17 cellular contexts compared by ENCODE assay signal in genomic region chr4:122855491-122855890, GRCh38. TPM values are rescaled to one million over a fixed set of nuclear protein-coding genes. Genes with fewer than 3 reads are reported as not detected.
A peak's percentile ranks its signal among the peaks of the same experiment; 100 is the strongest.
DNase-seq lines count a peak whose midpoint lies in the region; ATAC-seq and TF ChIP-seq lines count a peak whose summit lies in the region.
"Had no signal": no experiment of that assay in that cellular context is flagged by ENCODE, and none has a peak within 500 bp of the region (broad histone marks: within the 10 kb centered on the region; RNA-seq: fewer than 3 reads in every experiment).

No MANE protein-coding gene starts in this region.

- TF ChIP-seq CTCF in GM23338 (conservative IDR thresholded peaks at IDR 0.05; ENCODE audit: low read depth in 2 of 2): no peak
- TF ChIP-seq CTCF in gastroesophageal sphincter (IDR thresholded peaks at IDR 0.05): no peak
- TF ChIP-seq CTCF in GM13976 (IDR thresholded peaks at IDR 0.05; ENCODE audit: borderline replicate concordance, control extremely low read depth, extremely low read depth, insufficient read depth, missing control alignments): no peak

- H3K27me3 ChIP-seq in GM23338 (ENCODE audit: insufficient read depth) (no peaks in the 10 kb centered on the region), gastroesophageal sphincter (no peaks in the 10 kb centered on the region), subcutaneous abdominal adipose tissue (ENCODE audit: control insufficient read depth in 5 of 5, insufficient read depth in 4 of 5, low read length in 5 of 5) (no peaks in the 10 kb centered on the region)

- H3K4me3 ChIP-seq in GM23338 (0 out of 2 replicates have a peak overlapping the region, but pooled peaks have one; percentile 20), gastroesophageal sphincter (peak overlapping the region; percentile 33), subcutaneous abdominal adipose tissue (ENCODE audit: low read depth in 1 of 5, low read length in 5 of 5) (peak overlapping the region in 1 of 5 donors; percentile 12)

- peak overlapping the region in 2 of 5 donors; percentile 52 to 57 for H3K9ac ChIP-seq in subcutaneous abdominal adipose tissue (ENCODE audit: low read length in 5 of 5)

- no peaks in the 10 kb centered on the region for H3F3A ChIP-seq in GM23338 (replicated peaks; ENCODE audit: low read depth)

- no peaks in the 10 kb centered on the region for H3K9me3 ChIP-seq in gastroesophageal sphincter
- no peaks in the 10 kb centered on the region for H3K9me3 ChIP-seq in subcutaneous abdominal adipose tissue (ENCODE audit: control insufficient read depth in 5 of 5, low read length in 5 of 5)

- TF ChIP-seq EP300 in gastroesophageal sphincter (IDR thresholded peaks at IDR 0.05): no peak

- no peaks in the 10 kb centered on the region for H3K9me3 Mint-ChIP-seq in GM23338
- H3K9me3 Mint-ChIP-seq: activated naive CD8-positive, alpha-beta T cell treated with anti-CD3 and anti-CD28 coated beads, Interleukin-2, amount 10 ng/mL, durations not matched to agents 7 days and 5 days; activated T-cell treated with anti-CD3 and anti-CD28 coated beads, Interleukin-2, amount 50 U/mL, for 4 hours; stimulated activated naive B cell treated with anti-CD40 and anti-IgM and Interleukin-4, amounts not matched to agents 10 μg/mL and 1 μg/mL and 100 μg/mL, for 72 hours had no signal

- no peaks in the 10 kb centered on the region for H3K36me3 ChIP-seq in GM23338 (ENCODE audit: insufficient read depth)
- no peaks in the 10 kb centered on the region for H3K36me3 ChIP-seq in gastroesophageal sphincter
- H3K36me3 ChIP-seq in subcutaneous abdominal adipose tissue (ENCODE audit: control insufficient read depth in 5 of 5, insufficient read depth in 5 of 5, low read length in 5 of 5): no peaks in the 10 kb centered on the region

- peak overlapping the region; percentile 66 for H3K4me2 ChIP-seq in GM23338

- H3K27ac ChIP-seq in GM23338 (ENCODE audit: low read depth) (peak overlapping the region; percentile 83), angular gyrus (ENCODE audit: low read depth, low read length) (peak overlapping the region; percentile 44), gastroesophageal sphincter (peak overlapping the region; percentile 77 to 83 (median 79)), subcutaneous abdominal adipose tissue (ENCODE audit: low read depth, low read length) (peak overlapping the region; percentile 83)

- peaks cover 90% of the 10 kb centered on the region for H3K4me1 ChIP-seq in GM23338 (ENCODE audit: insufficient read depth)
- H3K4me1 ChIP-seq in gastroesophageal sphincter: peaks cover 0 to 61% (median 16%) of the 10 kb centered on the region in 3 donors
- peaks cover 3 to 56% (median 29%) of the 10 kb centered on the region in 5 donors for H3K4me1 ChIP-seq in subcutaneous abdominal adipose tissue (ENCODE audit: control insufficient read depth in 5 of 5, insufficient read depth in 5 of 5, low read length in 5 of 5)

- peaks cover 11% of the 10 kb centered on the region for H3K36me3 Mint-ChIP-seq in GM23338 (ENCODE audit: low read depth)
- H3K36me3 Mint-ChIP-seq: activated naive CD8-positive, alpha-beta T cell treated with anti-CD3 and anti-CD28 coated beads, Interleukin-2, amount 10 ng/mL, durations not matched to agents 7 days and 5 days; stimulated activated naive B cell treated with anti-CD40 and anti-IgM and Interleukin-4, amounts not matched to agents 10 μg/mL and 1 μg/mL and 100 μg/mL, for 72 hours had no signal

- no peak for DNase-seq in GM23338 (ENCODE audit: low spot score)
- no peak for DNase-seq in H4 (ENCODE audit: low spot score)
- no peak for DNase-seq in GM13976 (ENCODE audit: low spot score)
- no peak for DNase-seq in NCI-H1930 (lab: John Stamatoyannopoulos, UW)
- DNase-seq: activated naive CD8-positive, alpha-beta T cell treated with anti-CD3 and anti-CD28 coated beads, Interleukin-2, amount 10 ng/mL, durations not matched to agents 7 days and 5 days; activated T-cell treated with anti-CD3 and anti-CD28 coated beads, Interleukin-2, amount 50 U/mL, for 4 hours; cortex of kidney; DMS153; left ventricle myocardium superior; NCI-H187; stimulated activated naive B cell treated with anti-CD40 and anti-IgM and Interleukin-4, amounts not matched to agents 10 μg/mL and 1 μg/mL and 100 μg/mL, for 72 hours; T-helper 9 cell had no signal

- no peak overlapping the region for H3K4me3 Mint-ChIP-seq in GM23338
- H3K4me3 Mint-ChIP-seq: activated naive CD8-positive, alpha-beta T cell treated with anti-CD3 and anti-CD28 coated beads, Interleukin-2, amount 10 ng/mL, durations not matched to agents 7 days and 5 days; activated T-cell treated with anti-CD3 and anti-CD28 coated beads, Interleukin-2, amount 50 U/mL, for 4 hours; stimulated activated naive B cell treated with anti-CD40 and anti-IgM and Interleukin-4, amounts not matched to agents 10 μg/mL and 1 μg/mL and 100 μg/mL, for 72 hours had no signal

- 0 to 22% methylated on average over 1 of the region's 1 CpG for WGBS in gastroesophageal sphincter (ENCODE audit: low coverage in 1 of 2), 2 donors

- H3K4me1 Mint-ChIP-seq in GM23338: peaks cover 81% of the 10 kb centered on the region
- H3K4me1 Mint-ChIP-seq: activated naive CD8-positive, alpha-beta T cell treated with anti-CD3 and anti-CD28 coated beads, Interleukin-2, amount 10 ng/mL, durations not matched to agents 7 days and 5 days; stimulated activated naive B cell treated with anti-CD40 and anti-IgM and Interleukin-4, amounts not matched to agents 10 μg/mL and 1 μg/mL and 100 μg/mL, for 72 hours had no signal

- no peak for ATAC-seq in GM23338
- ATAC-seq in gastroesophageal sphincter: no peak
- ATAC-seq in GM21786 (IDR thresholded peaks at IDR 0.05; ENCODE audit: unreplicated experiment): no peak
- ATAC-seq: activated T-cell treated with anti-CD3 and anti-CD28 coated beads, Interleukin-2, amount 50 U/mL, for 4 hours; HCT116; stimulated activated naive B cell treated with anti-CD40 and anti-IgM and Interleukin-4, amounts not matched to agents 10 μg/mL and 1 μg/mL and 100 μg/mL, for 72 hours had no signal

- in situ Hi-C loops in GM13976 (cut with MboI; ENCODE audit: low sequenced_read_pairs, unreplicated experiment): no loop called here

- no peak overlapping the region for H2AFZ ChIP-seq in GM23338

- no peak for TF ChIP-seq POLR2A in gastroesophageal sphincter (IDR thresholded peaks at IDR 0.05)

- peaks cover 64% of the 10 kb centered on the region for H4K20me1 ChIP-seq in GM23338 (replicated peaks; ENCODE audit: insufficient read depth)

- peaks cover 4% of the 10 kb centered on the region for H3K27me3 Mint-ChIP-seq in GM23338 (ENCODE audit: insufficient read depth, low read depth, poor library complexity)

- H3K9me2 ChIP-seq in GM23338 (ENCODE audit: insufficient read depth): no peaks in the 10 kb centered on the region

- H3K79me2 ChIP-seq in GM23338 (replicated peaks; ENCODE audit: insufficient read depth): peaks cover 100% of the 10 kb centered on the region

- no peak overlapping the region for H3K27ac Mint-ChIP-seq in GM23338
- H3K27ac Mint-ChIP-seq: activated naive CD8-positive, alpha-beta T cell treated with anti-CD3 and anti-CD28 coated beads, Interleukin-2, amount 10 ng/mL, durations not matched to agents 7 days and 5 days; stimulated activated naive B cell treated with anti-CD40 and anti-IgM and Interleukin-4, amounts not matched to agents 10 μg/mL and 1 μg/mL and 100 μg/mL, for 72 hours had no signal

TF ChIP-seq in GM23338, 12 proteins besides CTCF, POLR2A, EP300 and RAD21 (continues in another document):
- no peak for TF ChIP-seq ZNF114 (CRISPR knock-in tag; IDR thresholded peaks at IDR 0.05)
- no peak for TF ChIP-seq ZNF331 (CRISPR knock-in tag; IDR thresholded peaks at IDR 0.05; ENCODE audit: low read depth)
- TF ChIP-seq JUNB (IDR thresholded peaks at IDR 0.05; ENCODE audit: unreplicated experiment): no peak
- TF ChIP-seq NANOG (IDR thresholded peaks at IDR 0.05; ENCODE audit: borderline replicate concordance): no peak
- TF ChIP-seq EZH2 (IDR thresholded peaks at IDR 0.05; ENCODE audit: low read depth, unreplicated experiment): no peak
- no peak for TF ChIP-seq POLR2AphosphoS5 (IDR thresholded peaks at IDR 0.05; ENCODE audit: low read depth)
- TF ChIP-seq EZH2phosphoT487 (IDR thresholded peaks at IDR 0.05; ENCODE audit: unreplicated experiment): no peak
- TF ChIP-seq CREB1 (CRISPR knock-in tag; IDR thresholded peaks at IDR 0.05; ENCODE audit: low read depth): no peak
- TF ChIP-seq, protein P1, sequence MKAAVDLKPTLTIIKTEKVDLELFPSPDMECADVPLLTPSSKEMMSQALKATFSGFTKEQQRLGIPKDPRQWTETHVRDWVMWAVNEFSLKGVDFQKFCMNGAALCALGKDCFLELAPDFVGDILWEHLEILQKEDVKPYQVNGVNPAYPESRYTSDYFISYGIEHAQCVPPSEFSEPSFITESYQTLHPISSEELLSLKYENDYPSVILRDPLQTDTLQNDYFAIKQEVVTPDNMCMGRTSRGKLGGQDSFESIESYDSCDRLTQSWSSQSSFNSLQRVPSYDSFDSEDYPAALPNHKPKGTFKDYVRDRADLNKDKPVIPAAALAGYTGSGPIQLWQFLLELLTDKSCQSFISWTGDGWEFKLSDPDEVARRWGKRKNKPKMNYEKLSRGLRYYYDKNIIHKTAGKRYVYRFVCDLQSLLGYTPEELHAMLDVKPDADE (IDR thresholded peaks at IDR 0.05): no peak

RNA-seq across cellular contexts. Expression of gene FGF2, which starts 28.9 kb away (rescaled TPM):
- 84.4 and 96.0 TPM in 2 replicates for total RNA-seq in GM23338 (2014; rRNA removed; shearing (Covaris generic))
- 28.3 and 28.8 TPM in 2 replicates for polyA plus RNA-seq in GM23338 (2016; fragmentation: Nextera tagmentation; extraction: Ambion mirVana)
- total RNA-seq in gastroesophageal sphincter: 10 to 100 TPM; 32.5 to 54.7 (median 41.8) TPM
- total RNA-seq in H4 (2014; rRNA removed; shearing (Covaris generic)): 3.1 and 4.9 TPM in 2 replicates
- total RNA-seq: activated naive CD8-positive, alpha-beta T cell treated with anti-CD3 and anti-CD28 coated beads, Interleukin-2, amount 10 ng/mL, durations not matched to agents 7 days and 5 days had no signal
